Comparison of ENCODE assay signal across 6 cellular contexts in genomic region chr19:13166151-13166550, GRCh38. TPM values are rescaled to one million over a fixed set of nuclear protein-coding genes. Genes with fewer than 3 reads are reported as not detected.
DNase-seq lines count a peak whose midpoint lies in the region; ATAC-seq and TF ChIP-seq lines count a peak whose summit lies in the region.
"Not testable (repeated sequence)": the region's sequence is repeated elsewhere in the genome, so short reads cannot be mapped to it uniquely, and the experiment has no call there.

No MANE protein-coding gene starts in this region.

- H3K4me3 Mint-ChIP-seq in CD4-positive, alpha-beta T cell: peak overlapping the region; percentile 30
- peak overlapping the region; percentile 27 to 32 for H3K4me3 Mint-ChIP-seq in activated T-cell treated with anti-CD3 and anti-CD28 coated beads, Interleukin-2, amount 50 U/mL, for 72 hours
- H3K4me3 Mint-ChIP-seq in naive B cell: peak overlapping the region in 5 of 8 donors; percentile 42 to 94 (median 56)
- not testable (repeated sequence) for H3K4me3 Mint-ChIP-seq in stimulated activated naive CD8-positive, alpha-beta T cell treated with anti-CD3 and anti-CD28 coated beads, Interleukin-15, Interleukin-2, amounts not matched to agents 100 ng/mL and 50 ng/mL, for 24 hours

- intact Hi-C loops in CD4-positive, alpha-beta T cell (cut with DNase I, micrococcal nuclease): not testable (repeated sequence)
- intact Hi-C loops in OCI-LY7 (cut with micrococcal nuclease; ENCODE audit: unreplicated experiment): loop anchor here (2.0 to 10.0 kb wide), 2 partner anchors 13 to 669 kb away; no protein-coding TSS in a partner anchor
- intact Hi-C loops in esophagus squamous epithelium (cut with DNase I): loop anchor here (10.0 kb wide), 1 partner anchor 839 kb away; the partner anchor contains the start of gene RFX1

- DNase-seq in CD4-positive, alpha-beta T cell; OCI-LY7 (ENCODE audit: low spot score); activated T-cell treated with anti-CD3 and anti-CD28 coated beads, Interleukin-2, amount 50 U/mL, for 72 hours; esophagus squamous epithelium (lab: John Stamatoyannopoulos, UW); naive B cell: not testable (repeated sequence)

- H3K4me2 ChIP-seq in OCI-LY7 (ENCODE audit: low read length): not testable (repeated sequence)

- H3K27ac ChIP-seq in CD4-positive, alpha-beta T cell (ENCODE audit: low read depth, low read length): peak overlapping the region; percentile 95
- peak overlapping the region; percentile 95 for H3K27ac ChIP-seq in OCI-LY7 (ENCODE audit: low read depth, low read length, poor library complexity, severe bottlenecking)
- peak overlapping the region; percentile 71 to 97 (median 93) for H3K27ac ChIP-seq in esophagus squamous epithelium

- POLR2A ChIA-PET in CD4-positive, alpha-beta T cell (lab: Charles Lee): interaction anchor here (2.5 to 12.1 kb wide), 3 partner anchors 10 to 16 kb away, joined by 7 to 487 read pairs (median 24); partner anchors contain the start of genes IER2 and STX10
- POLR2A ChIA-PET in OCI-LY7 (lab: Charles Lee): interaction anchor here (0.6 kb wide), 2 partner anchors 16 to 20 kb away, joined by 3 read pairs; no protein-coding TSS in a partner anchor

- not testable (repeated sequence) for H4K20me1 ChIP-seq in OCI-LY7 (ENCODE audit: insufficient read depth, low read length)

- H3K27me3 ChIP-seq in CD4-positive, alpha-beta T cell (ENCODE audit: control insufficient read depth, insufficient read depth, low read length); esophagus squamous epithelium: not testable (repeated sequence)

- H3K36me3 Mint-ChIP-seq in CD4-positive, alpha-beta T cell (ENCODE audit: low read depth); activated T-cell treated with anti-CD3 and anti-CD28 coated beads, Interleukin-2, amount 50 U/mL, for 72 hours (ENCODE audit: insufficient read depth in 2 of 2); naive B cell; stimulated activated naive CD8-positive, alpha-beta T cell treated with anti-CD3 and anti-CD28 coated beads, Interleukin-15, Interleukin-2, amounts not matched to agents 100 ng/mL and 50 ng/mL, for 24 hours (ENCODE audit: low read depth): not testable (repeated sequence)

- 82 to 86% methylated on average over 3 of the region's 3 CpGs for WGBS in esophagus squamous epithelium, 2 donors

- not testable (repeated sequence) for TF ChIP-seq CTCF in CD4-positive, alpha-beta T cell (IDR thresholded peaks at IDR 0.05); OCI-LY7 (conservative IDR thresholded peaks at IDR 0.05; ENCODE audit: low read length); esophagus squamous epithelium (IDR thresholded peaks at IDR 0.05)

- ATAC-seq in CD4-positive, alpha-beta T cell (ENCODE audit: poor library complexity); activated T-cell treated with anti-CD3 and anti-CD28 coated beads, Interleukin-2, amount 50 U/mL, for 72 hours (replicated peaks in 1 of 2); naive B cell (ENCODE audit: low read depth in 2 of 2): not testable (repeated sequence)

- H3K36me3 ChIP-seq in OCI-LY7 (ENCODE audit: insufficient read depth, low read length); esophagus squamous epithelium: not testable (repeated sequence)

- peaks cover 16% of the 10 kb centered on the region; the same call in 1 of the 2 replicates for H3K79me2 ChIP-seq in OCI-LY7 (ENCODE audit: insufficient read depth, low read depth, low read length)

- CTCF ChIA-PET in CD4-positive, alpha-beta T cell (lab: Charles Lee): interaction anchor here (2.0 to 3.2 kb wide), 3 partner anchors 11 to 29 kb away, joined by 5 to 30 read pairs (median 27); no protein-coding TSS in a partner anchor
- CTCF ChIA-PET in OCI-LY7 (lab: Charles Lee; ENCODE audit: unreplicated experiment): not testable (repeated sequence)

- H3K27ac Mint-ChIP-seq in CD4-positive, alpha-beta T cell: peak overlapping the region; percentile 99
- H3K27ac Mint-ChIP-seq in activated T-cell treated with anti-CD3 and anti-CD28 coated beads, Interleukin-2, amount 50 U/mL, for 72 hours: not testable (repeated sequence)
- peak overlapping the region; percentile 56 to 99 (median 96) for H3K27ac Mint-ChIP-seq in naive B cell
- peak overlapping the region; percentile 97 for H3K27ac Mint-ChIP-seq in stimulated activated naive CD8-positive, alpha-beta T cell treated with anti-CD3 and anti-CD28 coated beads, Interleukin-15, Interleukin-2, amounts not matched to agents 100 ng/mL and 50 ng/mL, for 24 hours

- H3K9me2 ChIP-seq in OCI-LY7 (ENCODE audit: insufficient read depth, low read length): not testable (repeated sequence)

- peaks cover 96% of the 10 kb centered on the region for H3K4me1 ChIP-seq in OCI-LY7 (ENCODE audit: insufficient read depth, low read length, poor library complexity, severe bottlenecking)
- H3K4me1 ChIP-seq in esophagus squamous epithelium: peaks cover 56 to 100% (median 87%) of the 10 kb centered on the region in 3 donors

- not testable (repeated sequence) for H3K9me3 Mint-ChIP-seq in CD4-positive, alpha-beta T cell; activated T-cell treated with anti-CD3 and anti-CD28 coated beads, Interleukin-2, amount 50 U/mL, for 72 hours; naive B cell; stimulated activated naive CD8-positive, alpha-beta T cell treated with anti-CD3 and anti-CD28 coated beads, Interleukin-15, Interleukin-2, amounts not matched to agents 100 ng/mL and 50 ng/mL, for 24 hours

- not testable (repeated sequence) for H3K4me3 ChIP-seq in OCI-LY7 (ENCODE audit: low read depth, low read length, poor library complexity, severe bottlenecking); esophagus squamous epithelium

- H3K27me3 Mint-ChIP-seq in CD4-positive, alpha-beta T cell; activated T-cell treated with anti-CD3 and anti-CD28 coated beads, Interleukin-2, amount 50 U/mL, for 72 hours (ENCODE audit: low read depth); naive B cell; stimulated activated naive CD8-positive, alpha-beta T cell treated with anti-CD3 and anti-CD28 coated beads, Interleukin-15, Interleukin-2, amounts not matched to agents 100 ng/mL and 50 ng/mL, for 24 hours: not testable (repeated sequence)

- H3K9me3 ChIP-seq in CD4-positive, alpha-beta T cell (ENCODE audit: control insufficient read depth, low read length); OCI-LY7 (ENCODE audit: low read length); esophagus squamous epithelium: not testable (repeated sequence)

- TF ChIP-seq POLR2A in esophagus squamous epithelium (IDR thresholded peaks at IDR 0.05): not testable (repeated sequence)

- peaks cover 84% of the 10 kb centered on the region for H3K4me1 Mint-ChIP-seq in CD4-positive, alpha-beta T cell (ENCODE audit: low read depth)
- peaks cover 76% of the 10 kb centered on the region for H3K4me1 Mint-ChIP-seq in activated T-cell treated with anti-CD3 and anti-CD28 coated beads, Interleukin-2, amount 50 U/mL, for 72 hours (ENCODE audit: low read depth)
- H3K4me1 Mint-ChIP-seq in naive B cell: peaks cover 57 to 88% (median 86%) of the 10 kb centered on the region in 3 donors
- peaks cover 94% of the 10 kb centered on the region for H3K4me1 Mint-ChIP-seq in stimulated activated naive CD8-positive, alpha-beta T cell treated with anti-CD3 and anti-CD28 coated beads, Interleukin-15, Interleukin-2, amounts not matched to agents 100 ng/mL and 50 ng/mL, for 24 hours (ENCODE audit: low read depth)

- not testable (repeated sequence) for H2AFZ ChIP-seq in OCI-LY7 (ENCODE audit: low read length)

- BruUV-seq in OCI-LY7 (replicated peaks; lab: Mats Ljungman, UMichigan): not testable (repeated sequence)

RNA-seq across cellular contexts. Expression of gene IER2, which starts 15.9 kb away (rescaled TPM):
- total RNA-seq in CD4-positive, alpha-beta T cell: 100 to 1,000 TPM; 254 to 255 TPM
- total RNA-seq in OCI-LY7 (2014; rRNA removed; shearing (Covaris generic)): 61.6 and 64.3 TPM in 2 replicates
- total RNA-seq in OCI-LY7 (2022): 79.5 and 89.0 TPM in 2 replicates
- total RNA-seq in activated T-cell treated with anti-CD3 and anti-CD28 coated beads, Interleukin-2, amount 50 U/mL, for 72 hours: 100 to 1,000 TPM; 168 to 184 TPM
- total RNA-seq in esophagus squamous epithelium: 100 to 1,000 TPM in 1 of 4 donors, 10 to 100 TPM in 3; 46.5 to 118 (median 76.9) TPM
- 1,000 to 10,000 TPM in 2 of 6 donors, 100 to 1,000 TPM in 4; 351 to 1,131 (median 562) TPM for polyA plus RNA-seq in naive B cell (ENCODE audit: low read depth in 6 of 6)

RNA-seq across cellular contexts. Expression of gene STX10, which starts 16.0 kb away (rescaled TPM):
- total RNA-seq in CD4-positive, alpha-beta T cell: 10 to 100 TPM; 40.9 to 43.9 TPM
- total RNA-seq in OCI-LY7 (2014; rRNA removed; shearing (Covaris generic)): 67.8 and 91.7 TPM in 2 replicates
- total RNA-seq in OCI-LY7 (2022) (41.6 and 45.4 TPM in 2 replicates), esophagus squamous epithelium (10 to 100 TPM; 50.3 to 80.4 (median 69.3) TPM)
- total RNA-seq in activated T-cell treated with anti-CD3 and anti-CD28 coated beads, Interleukin-2, amount 50 U/mL, for 72 hours: 10 to 100 TPM; 73.9 to 89.9 TPM
- 10 to 100 TPM; 48.2 to 84.3 (median 60.0) TPM for polyA plus RNA-seq in naive B cell (ENCODE audit: low read depth in 6 of 6)

RNA-seq across cellular contexts. Expression of gene NACC1, which starts 48.1 kb away (rescaled TPM):
- 10 to 100 TPM; 13.0 to 13.5 TPM for total RNA-seq in CD4-positive, alpha-beta T cell
- 46.5 and 56.3 TPM in 2 replicates for total RNA-seq in OCI-LY7 (2014; rRNA removed; shearing (Covaris generic))
- total RNA-seq in OCI-LY7 (2022) (40.4 and 52.9 TPM in 2 replicates), esophagus squamous epithelium (10 to 100 TPM; 26.7 to 45.5 (median 37.1) TPM)
- 10 to 100 TPM; 53.6 to 76.0 TPM for total RNA-seq in activated T-cell treated with anti-CD3 and anti-CD28 coated beads, Interleukin-2, amount 50 U/mL, for 72 hours
- polyA plus RNA-seq in naive B cell (ENCODE audit: low read depth in 6 of 6): 1 to 10 TPM in 2 of 6 donors, under 1 TPM in 4; 0.47 to 1.4 (median 0.67) TPM

RNA-seq across cellular contexts. Expression of gene TRMT1, which starts 49.6 kb away (rescaled TPM):
- total RNA-seq in CD4-positive, alpha-beta T cell: 10 to 100 TPM; 60.5 to 63.4 TPM
- 39.2 and 56.8 TPM in 2 replicates for total RNA-seq in OCI-LY7 (2014; rRNA removed; shearing (Covaris generic))
- total RNA-seq in OCI-LY7 (2022): 38.2 and 50.4 TPM in 2 replicates
- total RNA-seq in activated T-cell treated with anti-CD3 and anti-CD28 coated beads, Interleukin-2, amount 50 U/mL, for 72 hours: 10 to 100 TPM; 41.0 to 46.0 TPM
- 10 to 100 TPM; 19.4 to 42.5 (median 29.0) TPM for total RNA-seq in esophagus squamous epithelium
- 10 to 100 TPM; 20.2 to 36.3 (median 24.1) TPM for polyA plus RNA-seq in naive B cell (ENCODE audit: low read depth in 6 of 6)
